ENCODE assay signal across 8 cellular contexts in the genomic region with DNA sequence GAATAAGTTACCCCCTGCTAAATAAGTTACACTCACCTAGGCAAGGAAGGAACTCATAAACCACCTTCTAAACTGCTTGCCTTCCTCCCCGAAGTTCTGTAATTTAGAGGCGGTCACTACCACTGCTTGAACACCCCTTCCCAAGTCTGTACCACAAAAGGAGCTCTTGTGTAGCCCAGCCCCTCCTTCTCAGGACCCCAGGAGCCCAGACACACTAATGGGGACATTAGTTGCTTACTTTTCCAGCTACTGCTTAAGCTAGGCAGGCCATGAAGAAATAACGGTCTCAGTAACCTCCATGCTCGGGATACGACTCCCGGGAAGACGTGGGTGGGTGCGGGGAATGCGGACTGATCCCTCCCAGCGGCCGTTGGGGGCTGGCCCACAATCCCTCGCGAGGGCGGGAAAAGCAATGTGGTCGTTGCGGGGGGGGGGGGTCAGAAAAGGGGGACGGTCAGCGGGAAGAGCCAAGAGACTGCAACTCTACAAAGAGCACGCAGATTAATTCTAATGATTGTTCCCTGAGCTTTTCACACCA. TPM values are rescaled to one million over a fixed set of nuclear protein-coding genes. Genes with fewer than 3 reads are reported as not detected.
DNase-seq lines count a peak whose midpoint lies in the region; ATAC-seq, FAIRE-seq and TF ChIP-seq lines count a peak whose summit lies in the region.

TSS of gene TEX14 (minus strand) at position 345 of the 538 bp plus-strand sequence. CDS start 40,044 bp downstream, outside the sequence.

- peaks cover 12% of the 10 kb centered on the region for H3K36me3 Mint-ChIP-seq in Calu3 (ENCODE audit: insufficient read depth, unreplicated experiment)
- H3K36me3 Mint-ChIP-seq in osteocyte (ENCODE audit: unreplicated experiment) = no peaks in the 10 kb centered on the region

- no peaks in the 10 kb centered on the region for H3K27me3 Mint-ChIP-seq in Calu3 (ENCODE audit: unreplicated experiment)
- H3K27me3 Mint-ChIP-seq in osteocyte (ENCODE audit: unreplicated experiment) = peaks cover 2% of the 10 kb centered on the region

- TF ChIP-seq POLR2A in endothelial cell of umbilical vein (IDR thresholded peaks at IDR 0.05; ENCODE audit: low read depth, low read length) = no peak

- H3K27ac ChIP-seq in OCI-LY3 (ENCODE audit: low read length) (peak within 1 kb of the TSS; percentile 71), endothelial cell of umbilical vein (ENCODE audit: insufficient read depth, low read depth, low read length) (peak within 1 kb of the TSS; percentile 50)

- DNase-seq in Calu3 (no peak), endothelial cell of umbilical vein (ENCODE audit: low read depth, low spot score) (no peak), osteocyte (ENCODE audit: extremely low spot score, unreplicated experiment) (no peak), NCI-H82 treated with DMSO at 0.1 percent for 48 hours (lab: John Stamatoyannopoulos, UW; ENCODE audit: unreplicated experiment) (no peak), NCI-H774 (lab: John Stamatoyannopoulos, UW) (no peak)

- H3K79me2 ChIP-seq in OCI-LY3 (ENCODE audit: low read length) = peaks cover 32% of the 10 kb centered on the region
- H3K79me2 ChIP-seq in endothelial cell of umbilical vein (ENCODE audit: control insufficient read depth, insufficient read depth, low read length) = peaks cover 22% of the 10 kb centered on the region

- CTCF ChIA-PET in Calu3 (lab: Charles Lee) (interaction anchor here (1.1 to 1.3 kb wide), 3 partner anchors 22 to 104 kb away, joined by 3 to 13 read pairs (median 4); no protein-coding TSS in a partner anchor), endothelial cell of umbilical vein (lab: Charles Lee) (interaction anchor here (1.0 to 1.9 kb wide), 3 partner anchors 11 to 104 kb away, joined by 5 to 8 read pairs (median 7); no protein-coding TSS in a partner anchor)

- H3K27ac Mint-ChIP-seq in Calu3 (ENCODE audit: unreplicated experiment) = peak within 1 kb of the TSS; percentile 88
- H3K27ac Mint-ChIP-seq in osteocyte (ENCODE audit: unreplicated experiment) = peak within 1 kb of the TSS; percentile 85

- H3K9ac ChIP-seq in OCI-LY3 (ENCODE audit: low read length) = peak within 1 kb of the TSS; percentile 87
- peak within 1 kb of the TSS; percentile 61 for H3K9ac ChIP-seq in endothelial cell of umbilical vein (replicated peaks; ENCODE audit: extremely low read depth, insufficient read depth, low read length)

- H3K9me3 Mint-ChIP-seq in Calu3 (ENCODE audit: low read depth, unreplicated experiment) = no peaks in the 10 kb centered on the region
- no peaks in the 10 kb centered on the region for H3K9me3 Mint-ChIP-seq in osteocyte (ENCODE audit: unreplicated experiment)

- H3K9me1 ChIP-seq in endothelial cell of umbilical vein (replicated peaks; ENCODE audit: control insufficient read depth, extremely low read depth, insufficient read depth, low read length) = no peaks in the 10 kb centered on the region

- H3K9me3 ChIP-seq in OCI-LY3 (ENCODE audit: insufficient read depth, low read length) (no peaks in the 10 kb centered on the region), endothelial cell of umbilical vein (replicated peaks; ENCODE audit: control insufficient read depth, insufficient read depth, low read length) (no peaks in the 10 kb centered on the region)

- H3K4me3 ChIP-seq in OCI-LY3 (ENCODE audit: low read length) (peak within 1 kb of the TSS; percentile 92), endothelial cell of umbilical vein (replicated peaks in 1 of 3; ENCODE audit: insufficient read depth in 1 of 3, low read depth in 1 of 3, low read length in 3 of 3) (peak within 1 kb of the TSS; percentile 8 to 69 (median 65))

- POLR2A ChIA-PET in endothelial cell of umbilical vein (lab: Charles Lee) = interaction anchor here (0.6 to 3.0 kb wide), 3 partner anchors 18 to 60 kb away, joined by 4 to 21 read pairs (median 5); no protein-coding TSS in a partner anchor

- FAIRE-seq in endothelial cell of umbilical vein (lab: Jason Lieb, UNC) = no peak

- H3K4me2 ChIP-seq in OCI-LY3 (ENCODE audit: low read length) (peak within 1 kb of the TSS; percentile 88), endothelial cell of umbilical vein (ENCODE audit: insufficient read depth, low read length) (peak within 1 kb of the TSS; percentile 56)

- no peaks in the 10 kb centered on the region for H3K27me3 ChIP-seq in OCI-LY3 (ENCODE audit: low read depth, low read length)
- H3K27me3 ChIP-seq in endothelial cell of umbilical vein (ENCODE audit: control insufficient read depth in 2 of 2, insufficient read depth in 2 of 2, low read length in 2 of 2) = no peaks in the 10 kb centered on the region

- H3K4me1 Mint-ChIP-seq in Calu3 (ENCODE audit: low read depth, unreplicated experiment) (no peaks in the 10 kb centered on the region), osteocyte (ENCODE audit: unreplicated experiment) (peaks cover 23% of the 10 kb centered on the region)

- ATAC-seq in GM19467 (IDR thresholded peaks at IDR 0.05; ENCODE audit: unreplicated experiment) (no peak), GM18861 (IDR thresholded peaks at IDR 0.05; ENCODE audit: unreplicated experiment) (no peak)

- intact Hi-C loops in Calu3 (cut with micrococcal nuclease; ENCODE audit: unreplicated experiment) (no loop called here), endothelial cell of umbilical vein (cut with micrococcal nuclease) (loop anchor here (1.0 to 2.0 kb wide), 3 partner anchors 12 to 60 kb away; no protein-coding TSS in a partner anchor)

- H2AFZ ChIP-seq in OCI-LY3 (ENCODE audit: low read depth, low read length) = peak within 1 kb of the TSS; percentile 96
- peak within 1 kb of the TSS; percentile 98 for H2AFZ ChIP-seq in endothelial cell of umbilical vein (ENCODE audit: low read depth, low read length)

- no TSS peak for BruUV-seq in Calu3 (replicated peaks; lab: Mats Ljungman, UMichigan)
- BruUV-seq in endothelial cell of umbilical vein (replicated peaks; lab: Mats Ljungman, UMichigan) = no TSS peak

- H4K20me1 ChIP-seq in OCI-LY3 (ENCODE audit: insufficient read depth, low read length) (no peaks in the 10 kb centered on the region), endothelial cell of umbilical vein (replicated peaks; ENCODE audit: control insufficient read depth, extremely low read depth, insufficient read depth, low read length) (no peaks in the 10 kb centered on the region)

- dilution Hi-C loops in endothelial cell of umbilical vein (cut with MboI; ENCODE audit: extremely low pct_ligation_motif_present, low sequenced_read_pairs) = no loop called here

- peak within 1 kb of the TSS; percentile 86 for H3K4me3 Mint-ChIP-seq in Calu3 (ENCODE audit: low read depth, unreplicated experiment)
- peak within 1 kb of the TSS; percentile 78 for H3K4me3 Mint-ChIP-seq in osteocyte (ENCODE audit: unreplicated experiment)

- TF ChIP-seq CTCF in Calu3 (IDR thresholded peaks at IDR 0.05; ENCODE audit: unreplicated experiment) (no peak), OCI-LY3 (IDR thresholded peaks at IDR 0.05; ENCODE audit: low read depth, low read length) (no peak), endothelial cell of umbilical vein (IDR thresholded peaks at IDR 0.05; ENCODE audit: extremely low read depth in 1 of 2, insufficient read depth in 1 of 2, low read depth in 1 of 2, low read length in 2 of 2) (no peak), osteocyte (IDR thresholded peaks at IDR 0.05) (no peak)

- H3K36me3 ChIP-seq in OCI-LY3 (replicated peaks; ENCODE audit: low read depth, low read length) (peaks cover 16% of the 10 kb centered on the region), endothelial cell of umbilical vein (ENCODE audit: control insufficient read depth in 2 of 2, extremely low read depth in 1 of 2, insufficient read depth in 2 of 2, low read length in 2 of 2) (no peaks in the 10 kb centered on the region)

- peaks cover 20% of the 10 kb centered on the region for H3K4me1 ChIP-seq in OCI-LY3 (ENCODE audit: low read length)
- H3K4me1 ChIP-seq in endothelial cell of umbilical vein (ENCODE audit: control insufficient read depth, extremely low read depth, insufficient read depth, low read length) = peaks cover 14% of the 10 kb centered on the region

TF ChIP-seq in endothelial cell of umbilical vein, 7 proteins besides CTCF, POLR2A, EP300 and RAD21:
- TF ChIP-seq EZH2 (IDR thresholded peaks at IDR 0.05; ENCODE audit: borderline replicate concordance, low read depth, low read length, severe bottlenecking) (no peak), MYC (IDR thresholded peaks at IDR 0.05; ENCODE audit: low read depth, low read length) (no peak), GATA2 (IDR thresholded peaks at IDR 0.05; ENCODE audit: insufficient read depth, insufficient read length, low read depth, low read length) (no peak), JUN (IDR thresholded peaks at IDR 0.05; ENCODE audit: borderline replicate concordance, insufficient read depth, insufficient read length, low read depth) (no peak), POLR2AphosphoS5 (IDR thresholded peaks at IDR 0.05; ENCODE audit: insufficient read depth, low read depth, low read length) (no peak), FOS (IDR thresholded peaks at IDR 0.05; ENCODE audit: borderline replicate concordance, insufficient read depth, low read length) (no peak), MAX (IDR thresholded peaks at IDR 0.05; ENCODE audit: insufficient read depth, insufficient read length) (no peak)

RNA-seq across cellular contexts. Expression of gene TEX14, which starts in this region (rescaled TPM):
- total RNA-seq in Calu3 (2022) = 0.07 TPM in 2 replicates
- total RNA-seq in endothelial cell of umbilical vein = not detected in 2 replicates
- polyA plus RNA-seq in endothelial cell of umbilical vein = 0.02 and 0.10 TPM in 2 replicates
- polyA plus RNA-seq in endothelial cell of umbilical vein (2011; cell fraction: cytosol; rRNA removed) = 0.01 and 0.03 TPM in 2 replicates
- 0.07 and 0.17 TPM in 2 replicates for polyA plus RNA-seq in endothelial cell of umbilical vein (2011; cell fraction: nucleus; rRNA removed)
- 0.11 TPM in 1 of 2 replicates, not detected in the other for polyA plus RNA-seq in endothelial cell of umbilical vein (2012)
- 0.19 TPM in 1 of 2 replicates, not detected in the other for polyA minus RNA-seq in endothelial cell of umbilical vein
- polyA minus RNA-seq in endothelial cell of umbilical vein (2011; cell fraction: cytosol; rRNA and poly(A)+ RNA removed) = not detected
- 0.29 TPM in 1 of 2 replicates, not detected in the other for polyA minus RNA-seq in endothelial cell of umbilical vein (2011; cell fraction: nucleus; rRNA and poly(A)+ RNA removed)
- total RNA-seq in osteocyte = 0.13 and 0.27 TPM in 2 replicates
